ENCODE assay signal across 22 cellular contexts in the genomic region with DNA sequence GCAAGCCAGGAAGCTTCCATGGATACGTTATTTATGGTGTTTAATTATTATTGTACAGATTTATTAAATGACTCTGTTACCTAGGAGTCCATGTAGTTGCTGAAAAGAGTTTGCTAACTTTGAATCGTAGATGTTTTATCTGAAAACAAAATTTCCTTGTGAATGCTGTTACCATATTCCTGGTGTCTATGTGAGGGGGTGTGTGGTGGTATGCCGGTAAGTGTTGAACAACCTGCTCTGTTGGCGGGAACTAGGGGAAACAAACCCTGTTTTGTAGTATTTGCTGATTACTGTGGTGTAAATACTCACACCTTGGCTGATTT.
DNase-seq lines count a peak whose midpoint lies in the region; ATAC-seq, FAIRE-seq and TF ChIP-seq lines count a peak whose summit lies in the region.
"Had no signal": no experiment of that assay in that cellular context is flagged by ENCODE, and none has a peak within 500 bp of the region (broad histone marks: within the 10 kb centered on the region; RNA-seq: fewer than 3 reads in every experiment).

No MANE protein-coding gene starts in this region.

- DNase-seq in HepG2 (ENCODE audit: low spot score) (peak; percentile 37), right lobe of liver (no peak), glutamatergic neuron (no peak), neural progenitor cell (ENCODE audit: low spot score) (no peak), natural killer cell (no peak), NCI-H82 (lab: John Stamatoyannopoulos, UW) (no peak)
- DNase-seq: AML-193; Caco-2; Calu3; CD4-positive, alpha-beta T cell; CD8-positive, alpha-beta T cell; GF-D8 had no signal

- H3K4me1 ChIP-seq in HepG2 (ENCODE audit: insufficient read depth, low read length), result peaks cover 88% of the 10 kb centered on the region
- peaks cover 0 to 20% (median 8%) of the 10 kb centered on the region in 4 donors for H3K4me1 ChIP-seq in right lobe of liver
- H3K4me1 ChIP-seq in neural progenitor cell, result no peaks in the 10 kb centered on the region
- H3K4me1 ChIP-seq: A549; BLaER1 treated with 17β-estradiol and CSF1 and Interleukin-3, amounts not matched to agents 10 nM and 100 nM; Caco-2 had no signal

- H2AFZ ChIP-seq in HepG2 (ENCODE audit: low read length) (peak overlapping the region; percentile 68), neural progenitor cell (replicated peaks) (no peak overlapping the region)

- no peak for TF ChIP-seq RAD21 in HepG2 (CRISPR knock-in tag; IDR thresholded peaks at IDR 0.05)

- intact Hi-C loops in HepG2 (cut with micrococcal nuclease; ENCODE audit: unreplicated experiment), result loop anchor here (1.0 to 5.0 kb wide), 4 partner anchors 19 to 354 kb away; no protein-coding TSS in a partner anchor
- intact Hi-C loops in right lobe of liver (cut with DNase I), result no loop called here
- intact Hi-C loops in natural killer cell (cut with micrococcal nuclease), result no loop called here

- FAIRE-seq in HepG2 (lab: Jason Lieb, UNC), result no peak
- FAIRE-seq: A549, D721Med, G401.6, GM12891, GM19239 had no signal

- CTCF ChIA-PET in HepG2 (lab: Yijun Ruan, JAX; ENCODE audit: low intra/inter-chr PET ratio, low total read pairs), result no interaction called here

- no peaks in the 10 kb centered on the region for H3F3A ChIP-seq in neural progenitor cell (ENCODE audit: low read depth)

- TF ChIP-seq CTCF in HepG2 (CRISPR knock-in tag; IDR thresholded peaks at IDR 0.05), result no peak
- TF ChIP-seq CTCF in right lobe of liver (IDR thresholded peaks at IDR 0.05), result no peak
- no peak for TF ChIP-seq CTCF in glutamatergic neuron (IDR thresholded peaks at IDR 0.05; ENCODE audit: partially characterized antibody, unreplicated experiment)
- TF ChIP-seq CTCF in neural progenitor cell (IDR thresholded peaks at IDR 0.05), result no peak
- TF ChIP-seq CTCF in natural killer cell (IDR thresholded peaks at IDR 0.05), result no peak

- H3K27ac Mint-ChIP-seq in glutamatergic neuron (ENCODE audit: unreplicated experiment) (peak overlapping the region; percentile 15), neural progenitor cell (peak overlapping the region; percentile 80), natural killer cell (no peak overlapping the region)
- H3K27ac Mint-ChIP-seq: B cell; CD4-positive, alpha-beta T cell; CD8-positive, alpha-beta T cell had no signal

- no peaks in the 10 kb centered on the region for H3K9me3 ChIP-seq in HepG2 (ENCODE audit: low read length)
- H3K9me3 ChIP-seq in right lobe of liver, result no peaks in the 10 kb centered on the region
- no peaks in the 10 kb centered on the region for H3K9me3 ChIP-seq in neural progenitor cell (ENCODE audit: low read depth)
- H3K9me3 ChIP-seq: A549; BLaER1 treated with 17β-estradiol and CSF1 and Interleukin-3, amounts not matched to agents 10 nM and 100 nM; Caco-2 had no signal

- H3K79me2 ChIP-seq in HepG2 (ENCODE audit: insufficient read depth, low read length) (no peaks in the 10 kb centered on the region), neural progenitor cell (ENCODE audit: low read depth) (no peaks in the 10 kb centered on the region)

- peaks cover 4% of the 10 kb centered on the region for H3K27me3 Mint-ChIP-seq in glutamatergic neuron (ENCODE audit: unreplicated experiment)
- peaks cover 4% of the 10 kb centered on the region for H3K27me3 Mint-ChIP-seq in neural progenitor cell (ENCODE audit: insufficient read depth, low read depth)
- H3K27me3 Mint-ChIP-seq in natural killer cell (ENCODE audit: low read depth in 2 of 2), result no peaks in the 10 kb centered on the region
- H3K27me3 Mint-ChIP-seq: B cell; CD4-positive, alpha-beta T cell had no signal

- ATAC-seq in HepG2, result peak; percentile 41
- no peak for ATAC-seq in right lobe of liver
- no peak for ATAC-seq in natural killer cell
- ATAC-seq in HG03159 (IDR thresholded peaks at IDR 0.05; ENCODE audit: unreplicated experiment), result no peak
- ATAC-seq: A549; CD8-positive, alpha-beta T cell had no signal

- 22% methylated on average over 4 of the region's 4 CpGs for WGBS in HepG2 (ENCODE audit: low lambda C conversion rate)
- 95% methylated on average over 4 of the region's 4 CpGs for WGBS in right lobe of liver (ENCODE audit: insufficient coverage, low coverage, low lambda C conversion rate, missing lambda C conversion rate)

- peaks cover 67% of the 10 kb centered on the region for H3K4me1 Mint-ChIP-seq in glutamatergic neuron (ENCODE audit: low read depth, unreplicated experiment)
- H3K4me1 Mint-ChIP-seq in neural progenitor cell, result peaks cover 60% of the 10 kb centered on the region
- H3K4me1 Mint-ChIP-seq in natural killer cell, result no peaks in the 10 kb centered on the region
- H3K4me1 Mint-ChIP-seq: B cell had no signal

- H4K20me1 ChIP-seq in HepG2 (ENCODE audit: insufficient read depth, low read length), result no peaks in the 10 kb centered on the region
- H4K20me1 ChIP-seq in neural progenitor cell (ENCODE audit: low read depth), result no peaks in the 10 kb centered on the region
- H4K20me1 ChIP-seq: BLaER1 treated with 17β-estradiol and CSF1 and Interleukin-3, amounts not matched to agents 10 nM and 100 nM had no signal

- in situ Hi-C loops in HepG2 (cut with HindIII; ENCODE audit: extremely low pct_ligation_motif_present, low pct_unique_long_range_greater_than_20kb), result loop anchor here (10.0 kb wide), 1 partner anchor 361 kb away; no protein-coding TSS in a partner anchor

- no peaks in the 10 kb centered on the region for H3K36me3 ChIP-seq in HepG2 (replicated peaks in 1 of 2; ENCODE audit: control insufficient read depth in 1 of 2, insufficient read depth in 2 of 2, low read length in 2 of 2)
- no peaks in the 10 kb centered on the region for H3K36me3 ChIP-seq in right lobe of liver
- H3K36me3 ChIP-seq in neural progenitor cell, result no peaks in the 10 kb centered on the region
- H3K36me3 ChIP-seq: BLaER1 treated with 17β-estradiol and CSF1 and Interleukin-3, amounts not matched to agents 10 nM and 100 nM had no signal

- H3K36me3 Mint-ChIP-seq in glutamatergic neuron (ENCODE audit: unreplicated experiment) (no peaks in the 10 kb centered on the region), neural progenitor cell (peaks cover 2% of the 10 kb centered on the region), natural killer cell (no peaks in the 10 kb centered on the region)
- H3K36me3 Mint-ChIP-seq: CD8-positive, alpha-beta T cell had no signal

- peak overlapping the region; percentile 14 to 58 (median 19); a peak in 4 of 6 replicates for H3K4me3 ChIP-seq in HepG2 (replicated peaks in 1 of 3; ENCODE audit: insufficient read depth in 1 of 3, low read depth in 2 of 3, low read length in 3 of 3)
- H3K4me3 ChIP-seq in right lobe of liver, result no peak overlapping the region
- H3K4me3 ChIP-seq in neural progenitor cell, result no peak overlapping the region
- H3K4me3 ChIP-seq: A549; BLaER1 treated with 17β-estradiol and CSF1 and Interleukin-3, amounts not matched to agents 10 nM and 100 nM had no signal

- H3K9me3 Mint-ChIP-seq in glutamatergic neuron (ENCODE audit: unreplicated experiment) (peaks cover 7% of the 10 kb centered on the region), neural progenitor cell (peaks cover 2% of the 10 kb centered on the region), natural killer cell (no peaks in the 10 kb centered on the region)
- H3K9me3 Mint-ChIP-seq: CD4-positive, alpha-beta T cell; CD8-positive, alpha-beta T cell had no signal

- TF ChIP-seq POLR2A in HepG2 (IDR thresholded peaks at IDR 0.05; ENCODE audit: insufficient read depth in 1 of 2, low read depth in 2 of 2, low read length in 2 of 2) (no peak), right lobe of liver (IDR thresholded peaks at IDR 0.05) (no peak)

- no peaks in the 10 kb centered on the region for H3K27me3 ChIP-seq in HepG2 (ENCODE audit: control insufficient read depth in 1 of 2, insufficient read depth in 2 of 2, low read length in 2 of 2)
- H3K27me3 ChIP-seq in right lobe of liver, result no peaks in the 10 kb centered on the region
- no peaks in the 10 kb centered on the region for H3K27me3 ChIP-seq in neural progenitor cell
- H3K27me3 ChIP-seq: BLaER1 treated with 17β-estradiol and CSF1 and Interleukin-3, amounts not matched to agents 10 nM and 100 nM had no signal

- H3K9ac ChIP-seq in HepG2 (ENCODE audit: insufficient read depth, low read depth, low read length) (peak overlapping the region; percentile 76), neural progenitor cell (no peak overlapping the region)
- H3K9ac ChIP-seq: BLaER1 treated with 17β-estradiol and CSF1 and Interleukin-3, amounts not matched to agents 10 nM and 100 nM had no signal

- no peak for TF ChIP-seq EP300 in HepG2 (IDR thresholded peaks at IDR 0.05; ENCODE audit: low read depth in 2 of 2, low read length in 2 of 2)
- no peak for TF ChIP-seq EP300 in HepG2 (CRISPR knock-in tag; IDR thresholded peaks at IDR 0.05; ENCODE audit: borderline replicate concordance)

- no peak overlapping the region for H3K4me3 Mint-ChIP-seq in glutamatergic neuron (ENCODE audit: unreplicated experiment)
- no peak overlapping the region for H3K4me3 Mint-ChIP-seq in neural progenitor cell
- no peak overlapping the region for H3K4me3 Mint-ChIP-seq in natural killer cell
- H3K4me3 Mint-ChIP-seq: B cell; CD4-positive, alpha-beta T cell; CD8-positive, alpha-beta T cell had no signal

- H3K4me2 ChIP-seq in HepG2 (ENCODE audit: low read depth, low read length), result peak overlapping the region; percentile 83
- no peak overlapping the region for H3K4me2 ChIP-seq in neural progenitor cell
- H3K4me2 ChIP-seq: A549; BLaER1 treated with 17β-estradiol and CSF1 and Interleukin-3, amounts not matched to agents 10 nM and 100 nM had no signal

- H3K27ac ChIP-seq in HepG2 (ENCODE audit: extremely low read length, insufficient read depth, low read length), result peak overlapping the region; percentile 90
- no peak overlapping the region for H3K27ac ChIP-seq in right lobe of liver
- no peak overlapping the region for H3K27ac ChIP-seq in neural progenitor cell
- H3K27ac ChIP-seq: 22Rv1; A549; BLaER1 treated with 17β-estradiol and CSF1 and Interleukin-3, amounts not matched to agents 10 nM and 100 nM; C4-2B had no signal

- POLR2A ChIA-PET in HepG2 (lab: Yijun Ruan, JAX), result interaction anchor here (0.9 to 7.7 kb wide), 8 partner anchors 15 to 351 kb away, joined by 3 to 88 read pairs (median 4); no protein-coding TSS in a partner anchor

- TSS peak; percentile 86 for BruUV-seq in HepG2 (replicated peaks; lab: Mats Ljungman, UMichigan)

TF ChIP-seq in HepG2, 621 proteins besides CTCF, POLR2A, EP300 and RAD21 (continues in another document):
- TF ChIP-seq BRCA1 (CRISPR knock-in tag; IDR thresholded peaks at IDR 0.05) (0 out of 2 replicates have a peak, but pooled peaks have one; percentile 17), ZNF605 (CRISPR knock-in tag; IDR thresholded peaks at IDR 0.05) (0 out of 2 replicates have a peak, but pooled peaks have one; percentile 3), SP140L (CRISPR knock-in tag; IDR thresholded peaks at IDR 0.05; ENCODE audit: borderline replicate concordance) (peak; percentile 4; the same call in 1 of the 2 replicates), NCOA1 (CRISPR knock-in tag; IDR thresholded peaks at IDR 0.05) (0 out of 2 replicates have a peak, but pooled peaks have one; percentile 25), ZNF558 (CRISPR knock-in tag; IDR thresholded peaks at IDR 0.05; ENCODE audit: borderline replicate concordance) (0 out of 2 replicates have a peak, but pooled peaks have one; percentile 9), RORA (CRISPR knock-in tag; IDR thresholded peaks at IDR 0.05) (no peak)

Comparison
In these comparisons a context has a peak if more than half of its experiments do, and no peak if none do; other contexts are left out.
1. H3K4me3 ChIP-seq: peak in HepG2 (3 of 3); none in right lobe of liver (0 of 3) and neural progenitor cell (single experiment).
2. H3K27ac Mint-ChIP-seq: peak in glutamatergic neuron (single experiment) and neural progenitor cell (single experiment); none in natural killer cell (0 of 2).